ENCODE assay signal across 12 cellular contexts in the genomic region with DNA sequence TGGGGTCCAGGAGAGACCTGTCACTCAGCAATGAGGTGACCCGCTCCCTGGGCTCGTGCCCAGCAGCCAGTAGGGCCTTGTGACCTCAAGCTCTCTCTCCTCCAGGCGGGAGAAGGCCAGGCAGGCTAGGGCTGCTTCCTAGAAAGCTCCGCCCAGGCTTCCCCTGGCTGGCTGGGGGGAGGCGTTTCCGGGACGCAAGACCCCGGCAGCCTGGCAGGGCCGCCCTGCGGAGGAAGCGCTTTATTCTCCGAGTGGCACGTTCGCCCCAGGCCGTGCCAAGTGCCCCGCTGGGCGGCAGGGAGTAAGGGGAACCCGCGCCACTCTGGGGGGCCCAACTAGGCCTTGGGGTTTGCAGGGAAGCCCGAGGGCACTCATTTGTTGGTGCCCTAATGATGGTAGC. TPM values are rescaled to one million over a fixed set of nuclear protein-coding genes. Genes with fewer than 3 reads are reported as not detected.
DNase-seq lines count a peak whose midpoint lies in the region; ATAC-seq and TF ChIP-seq lines count a peak whose summit lies in the region.
"Had no signal": no experiment of that assay in that cellular context is flagged by ENCODE, and none has a peak within 500 bp of the region (broad histone marks: within the 10 kb centered on the region; RNA-seq: fewer than 3 reads in every experiment).

No MANE protein-coding gene starts in this region.

- no peak overlapping the region for H3K4me3 Mint-ChIP-seq in WTC11
- no peak overlapping the region for H3K4me3 Mint-ChIP-seq in natural killer cell treated with Interleukin-12 subunit alpha and Interleukin-12 subunit beta and Interleukin-15 and Interleukin-18, amount 100 ng/mL, for 72 hours
- H3K4me3 Mint-ChIP-seq: memory B cell had no signal

- CTCF ChIA-PET in WTC11 (lab: Charles Lee): interaction anchor here (1.0 to 2.2 kb wide), 7 partner anchors 10 to 213 kb away, joined by 3 to 11 read pairs (median 6); no protein-coding TSS in a partner anchor

- no peaks in the 10 kb centered on the region for H3K27me3 ChIP-seq in ascending aorta

- H3K4me1 ChIP-seq in ascending aorta: peaks cover 0 to 2% of the 10 kb centered on the region in 2 donors

- H3K4me3 ChIP-seq in fibroblast of villous mesenchyme (ENCODE audit: low read depth, low read length) (no peak overlapping the region), ascending aorta (no peak overlapping the region)

- intact Hi-C loops in ascending aorta (cut with DNase I): no loop called here

- H3K27me3 Mint-ChIP-seq in WTC11 (ENCODE audit: low read depth): no peaks in the 10 kb centered on the region; the same call in 1 of the 2 replicates
- peaks cover 14 to 19% of the 10 kb centered on the region in 2 donors for H3K27me3 Mint-ChIP-seq in natural killer cell treated with Interleukin-12 subunit alpha and Interleukin-12 subunit beta and Interleukin-15 and Interleukin-18, amount 100 ng/mL, for 72 hours

- H3K9me3 ChIP-seq in ascending aorta: no peaks in the 10 kb centered on the region

- peaks cover 10% of the 10 kb centered on the region for H3K4me1 Mint-ChIP-seq in WTC11
- peaks cover 9 to 19% of the 10 kb centered on the region in 2 donors for H3K4me1 Mint-ChIP-seq in natural killer cell treated with Interleukin-12 subunit alpha and Interleukin-12 subunit beta and Interleukin-15 and Interleukin-18, amount 100 ng/mL, for 72 hours (ENCODE audit: low read depth in 2 of 2)
- H3K4me1 Mint-ChIP-seq: memory B cell had no signal

- no peaks in the 10 kb centered on the region for H3K36me3 Mint-ChIP-seq in WTC11
- H3K36me3 Mint-ChIP-seq in natural killer cell treated with Interleukin-12 subunit alpha and Interleukin-12 subunit beta and Interleukin-15 and Interleukin-18, amount 100 ng/mL, for 72 hours: no peaks in the 10 kb centered on the region
- H3K36me3 Mint-ChIP-seq: memory B cell had no signal

- peak overlapping the region in 1 of 2 donors; percentile 24 for H3K27ac ChIP-seq in ascending aorta

- H3K9me3 Mint-ChIP-seq in WTC11: no peaks in the 10 kb centered on the region
- no peaks in the 10 kb centered on the region for H3K9me3 Mint-ChIP-seq in natural killer cell treated with Interleukin-12 subunit alpha and Interleukin-12 subunit beta and Interleukin-15 and Interleukin-18, amount 100 ng/mL, for 72 hours
- H3K9me3 Mint-ChIP-seq: memory B cell had no signal

- no peak overlapping the region for H3K27ac Mint-ChIP-seq in WTC11
- H3K27ac Mint-ChIP-seq in natural killer cell treated with Interleukin-12 subunit alpha and Interleukin-12 subunit beta and Interleukin-15 and Interleukin-18, amount 100 ng/mL, for 72 hours: no peak overlapping the region
- H3K27ac Mint-ChIP-seq: memory B cell had no signal

- ATAC-seq in WTC11 (peak; percentile 96), GM21381 (IDR thresholded peaks at IDR 0.05; ENCODE audit: unreplicated experiment) (no peak)
- peak; percentile 70 to 78 for ATAC-seq in natural killer cell treated with Interleukin-12 subunit alpha and Interleukin-12 subunit beta and Interleukin-15 and Interleukin-18, amount 100 ng/mL, for 72 hours
- ATAC-seq: activated CD4-positive, CD25-positive, alpha-beta regulatory T cell treated with anti-CD3 and anti-CD28 coated beads, Interleukin-2, amount 50 U/mL, for 24 hours had no signal

- DNase-seq in Ammon's horn (ENCODE audit: low spot score) (peak; percentile 16), WTC11 (ENCODE audit: low spot score) (peak; percentile 71), fibroblast of villous mesenchyme (ENCODE audit: low read depth) (peak; percentile 56), ascending aorta (ENCODE audit: low spot score in 2 of 2) (no peak), GM13976 (ENCODE audit: low spot score) (no peak), COLO829 (ENCODE audit: low spot score) (no peak)
- DNase-seq in natural killer cell treated with Interleukin-12 subunit alpha and Interleukin-12 subunit beta and Interleukin-15 and Interleukin-18, amount 100 ng/mL, for 72 hours (ENCODE audit: low spot score): no peak
- DNase-seq: cortex of kidney, NCI-H82 had no signal

- in situ Hi-C loops in GM13976 (cut with MboI; ENCODE audit: low sequenced_read_pairs, unreplicated experiment): no loop called here

- POLR2A ChIA-PET in WTC11 (lab: Charles Lee): no interaction called here

- TF ChIP-seq CTCF in WTC11 (IDR thresholded peaks at IDR 0.05) (no peak), fibroblast of villous mesenchyme (IDR thresholded peaks at IDR 0.05; ENCODE audit: insufficient read depth, low read depth, low read length) (no peak), ascending aorta (IDR thresholded peaks at IDR 0.05) (no peak), GM13976 (IDR thresholded peaks at IDR 0.05; ENCODE audit: borderline replicate concordance, control extremely low read depth, extremely low read depth, insufficient read depth, missing control alignments) (no peak)

- H3K36me3 ChIP-seq in ascending aorta: no peaks in the 10 kb centered on the region

TF ChIP-seq in WTC11, 78 proteins besides CTCF, POLR2A, EP300 and RAD21:
- TF ChIP-seq ETV6 (CRISPR knock-in tag; IDR thresholded peaks at IDR 0.05): 0 out of 2 replicates have a peak, but pooled peaks have one; percentile 33
- TF ChIP-seq CBFB (CRISPR knock-in tag; IDR thresholded peaks at IDR 0.05; ENCODE audit: low read depth): peak; percentile 51; the same call in 1 of the 2 replicates
- TF ChIP-seq SMAD4 (CRISPR knock-in tag; IDR thresholded peaks at IDR 0.05): no peak
- TF ChIP-seq ZNF121 (CRISPR knock-in tag; IDR thresholded peaks at IDR 0.05): 0 out of 2 replicates have a peak, but pooled peaks have one; percentile 15
TF ChIP-seq in WTC11: peak in this region for 3.

RNA-seq across cellular contexts. Expression of a gene that starts 21.2 kb away (rescaled TPM):
- 4.5 to 8.5 TPM (median 4.7 TPM) in 3 replicates for total RNA-seq in WTC11 (2021)
- 124 and 132 TPM in 2 replicates for total RNA-seq in fibroblast of villous mesenchyme
- total RNA-seq in natural killer cell treated with Interleukin-12 subunit alpha and Interleukin-12 subunit beta and Interleukin-15 and Interleukin-18, amount 100 ng/mL, for 72 hours: 10 to 100 TPM in 1 of 2 donors, 1 to 10 TPM in 1; 7.5 to 84.7 TPM
- total RNA-seq in ascending aorta: 1,738 TPM

Comparison
In these comparisons a context has a peak if more than half of its experiments do, and no peak if none do; other contexts are left out.
1. DNase-seq: peak in Ammon's horn (single experiment), WTC11 (single experiment) and fibroblast of villous mesenchyme (single experiment); none in natural killer cell treated with Interleukin-12 subunit alpha and Interleukin-12 subunit beta and Interleukin-15 and Interleukin-18, amount 100 ng/mL, for 72 hours (single experiment), ascending aorta (0 of 2), GM13976 (single experiment) and COLO829 (single experiment).
2. RNA of a gene that starts 21.2 kb away (total RNA-seq): 1,738 TPM in ascending aorta (single experiment); 124 to 132 TPM in fibroblast of villous mesenchyme, 7.5 to 84.7 TPM in natural killer cell treated with Interleukin-12 subunit alpha and Interleukin-12 subunit beta and Interleukin-15 and Interleukin-18, amount 100 ng/mL, for 72 hours and 4.5 to 8.5 TPM in WTC11; every median in the first group is over 10 times any median in the second.